Comparison of ENCODE assay signal across 33 cellular contexts in the genomic region with DNA sequence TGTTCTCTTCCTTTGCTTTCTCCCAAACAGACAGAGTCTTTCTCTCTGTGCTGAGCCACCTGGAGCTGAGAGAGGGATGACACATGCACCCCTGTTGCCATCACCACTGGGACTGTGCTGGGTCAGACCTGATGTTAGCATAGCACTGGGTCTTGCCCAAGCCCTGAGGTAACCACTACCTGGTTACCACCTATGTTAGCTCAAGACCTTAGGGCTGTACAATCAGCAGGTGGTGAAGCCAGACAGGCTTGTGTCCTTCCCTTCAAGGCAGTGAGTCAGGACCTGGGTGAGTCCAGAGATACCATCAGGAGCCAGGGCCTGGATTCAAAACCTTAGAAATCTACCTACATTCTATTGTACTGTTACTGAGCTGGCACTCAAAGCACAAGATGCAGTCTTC. TPM values are rescaled to one million over a fixed set of nuclear protein-coding genes. Genes with fewer than 3 reads are reported as not detected.
"Had no signal": no experiment of that assay in that cellular context is flagged by ENCODE, and none has a peak within 500 bp of the region (broad histone marks: within the 10 kb centered on the region; RNA-seq: fewer than 3 reads in every experiment).

No MANE protein-coding gene starts in this region.

- H3K4me1 ChIP-seq: ascending aorta, gastrocnemius medialis, heart left ventricle had no signal

- DNase-seq: activated B cell treated with CpG ODN at 0.5 μM for 24 hours; activated CD4-positive, alpha-beta memory T cell treated with anti-CD3 and anti-CD28 coated beads for 36 hours; activated CD4-positive, alpha-beta T cell treated with anti-CD3 and anti-CD28 coated beads, Interleukin-2, amount 10 ng/mL, durations not matched to agents 24 days and 14 days; activated CD8-positive, alpha-beta memory T cell treated with anti-CD3 and anti-CD28 coated beads, Interleukin-2, amount 10 ng/mL, durations not matched to agents 7 days and 5 days; activated CD8-positive, alpha-beta memory T cell treated with anti-CD3 and anti-CD28 coated beads, Interleukin-2, amount 50 U/mL, for 4 hours; activated CD8-positive, alpha-beta T cell treated with anti-CD3 and anti-CD28 coated beads, Interleukin-2, amount 10 ng/mL, durations not matched to agents 7 days and 5 days; activated gamma-delta T cell; activated naive CD4-positive, alpha-beta T cell; activated naive CD4-positive, alpha-beta T cell treated with anti-CD3 and anti-CD28 coated beads, Interleukin-2, amount 10 ng/mL, durations not matched to agents 7 days and 5 days; activated naive CD8-positive, alpha-beta T cell treated with anti-CD3 and anti-CD28 coated beads, Interleukin-2, amount 10 ng/mL, durations not matched to agents 7 days and 5 days; activated T-cell treated with anti-CD3 and anti-CD28 coated beads, Interleukin-2, amount 50 U/mL, for 1 hour; activated T-cell treated with anti-CD3 and anti-CD28 coated beads, Interleukin-2, amount 50 U/mL, for 48 hours; brain microvascular endothelial cell; caudate nucleus; cortex of kidney; dermis blood vessel endothelial cell; effector CD4-positive, alpha-beta T cell; effector memory CD8-positive, alpha-beta T cell; foreskin fibroblast; gastrocnemius medialis; glutamatergic neuron; heart left ventricle; T-helper 1 cell; T-helper 17 cell; T1000; WERI-Rb-1 had no signal

- H3K27ac Mint-ChIP-seq: activated B cell treated with CpG ODN at 0.5 μM for 24 hours; activated CD4-positive, alpha-beta memory T cell treated with anti-CD3 and anti-CD28 coated beads for 36 hours; activated CD4-positive, alpha-beta T cell treated with anti-CD3 and anti-CD28 coated beads, Interleukin-2, amount 10 ng/mL, durations not matched to agents 24 days and 14 days; activated CD8-positive, alpha-beta memory T cell treated with anti-CD3 and anti-CD28 coated beads, Interleukin-2, amount 10 ng/mL, durations not matched to agents 7 days and 5 days; activated CD8-positive, alpha-beta T cell treated with anti-CD3 and anti-CD28 coated beads, Interleukin-2, amount 10 ng/mL, durations not matched to agents 7 days and 5 days; activated naive CD4-positive, alpha-beta T cell treated with anti-CD3 and anti-CD28 coated beads, Interleukin-2, amount 10 ng/mL, durations not matched to agents 7 days and 5 days; activated naive CD4-positive, alpha-beta T cell treated with anti-CD3 and anti-CD28 coated beads, Interleukin-2, amount 50 U/mL, for 72 hours; activated naive CD8-positive, alpha-beta T cell treated with anti-CD3 and anti-CD28 coated beads, Interleukin-2, amount 10 ng/mL, durations not matched to agents 7 days and 5 days; effector memory CD8-positive, alpha-beta T cell; T-helper 17 cell; T-helper 2 cell treated with Interferon-gamma antibody and Interleukin-4, amounts not matched to agents 5 μg/mL and 100 μg/mL, for 36 hours had no signal

- H3K4me3 ChIP-seq: ascending aorta, gastrocnemius medialis, heart left ventricle had no signal

- H3K4me1 Mint-ChIP-seq: activated B cell treated with CpG ODN at 0.5 μM for 24 hours; activated CD4-positive, alpha-beta T cell treated with anti-CD3 and anti-CD28 coated beads, Interleukin-2, amount 10 ng/mL, durations not matched to agents 24 days and 14 days; activated CD8-positive, alpha-beta memory T cell treated with anti-CD3 and anti-CD28 coated beads, Interleukin-2, amount 10 ng/mL, durations not matched to agents 7 days and 5 days; activated naive CD4-positive, alpha-beta T cell treated with anti-CD3 and anti-CD28 coated beads, Interleukin-2, amount 10 ng/mL, durations not matched to agents 7 days and 5 days; activated naive CD8-positive, alpha-beta T cell treated with anti-CD3 and anti-CD28 coated beads, Interleukin-2, amount 10 ng/mL, durations not matched to agents 7 days and 5 days; T-helper 17 cell had no signal

- H3K27me3 Mint-ChIP-seq: activated B cell treated with CpG ODN at 0.5 μM for 24 hours had no signal

- H3K9me3 ChIP-seq: gastrocnemius medialis had no signal

- H3K4me3 Mint-ChIP-seq: activated CD4-positive, alpha-beta memory T cell treated with anti-CD3 and anti-CD28 coated beads for 36 hours; activated CD4-positive, alpha-beta T cell treated with anti-CD3 and anti-CD28 coated beads, Interleukin-2, amount 10 ng/mL, durations not matched to agents 24 days and 14 days; activated CD8-positive, alpha-beta memory T cell treated with anti-CD3 and anti-CD28 coated beads, Interleukin-2, amount 10 ng/mL, durations not matched to agents 7 days and 5 days; activated CD8-positive, alpha-beta T cell treated with anti-CD3 and anti-CD28 coated beads, Interleukin-2, amount 10 ng/mL, durations not matched to agents 7 days and 5 days; activated naive CD4-positive, alpha-beta T cell treated with anti-CD3 and anti-CD28 coated beads, Interleukin-2, amount 10 ng/mL, durations not matched to agents 7 days and 5 days; activated naive CD8-positive, alpha-beta T cell treated with anti-CD3 and anti-CD28 coated beads, Interleukin-2, amount 10 ng/mL, durations not matched to agents 7 days and 5 days; effector memory CD8-positive, alpha-beta T cell; T-helper 17 cell; T-helper 2 cell treated with Interferon-gamma antibody and Interleukin-4, amounts not matched to agents 5 μg/mL and 100 μg/mL, for 36 hours had no signal

- H3K27me3 ChIP-seq: ascending aorta, brain microvascular endothelial cell, gastrocnemius medialis, heart left ventricle had no signal

- H3K27ac ChIP-seq: ascending aorta, brain microvascular endothelial cell, gastrocnemius medialis, heart left ventricle, WERI-Rb-1 had no signal

- ATAC-seq: activated CD4-positive, CD25-positive, alpha-beta regulatory T cell treated with anti-CD3 and anti-CD28 coated beads, Interleukin-2, amount 50 U/mL, for 24 hours; activated CD8-positive, alpha-beta memory T cell treated with anti-CD3 and anti-CD28 coated beads, Interleukin-2, amount 10 ng/mL, durations not matched to agents 7 days and 5 days; activated CD8-positive, alpha-beta T cell treated with anti-CD3 and anti-CD28 coated beads, Interleukin-2, amount 10 ng/mL, durations not matched to agents 7 days and 5 days; activated naive CD4-positive, alpha-beta T cell treated with anti-CD3 and anti-CD28 coated beads, Interleukin-2, amount 50 U/mL, for 72 hours; effector memory CD8-positive, alpha-beta T cell; esophagus mucosa; gastrocnemius medialis; heart left ventricle; T-helper 17 cell had no signal

- FAIRE-seq: colon had no signal

- H3K36me3 Mint-ChIP-seq: activated CD8-positive, alpha-beta memory T cell treated with anti-CD3 and anti-CD28 coated beads, Interleukin-2, amount 10 ng/mL, durations not matched to agents 7 days and 5 days; activated naive CD4-positive, alpha-beta T cell treated with anti-CD3 and anti-CD28 coated beads, Interleukin-2, amount 10 ng/mL, durations not matched to agents 7 days and 5 days; activated naive CD8-positive, alpha-beta T cell treated with anti-CD3 and anti-CD28 coated beads, Interleukin-2, amount 10 ng/mL, durations not matched to agents 7 days and 5 days had no signal

- H3K36me3 ChIP-seq: ascending aorta, brain microvascular endothelial cell, gastrocnemius medialis, heart left ventricle, WERI-Rb-1 had no signal

RNA-seq across cellular contexts. Expression of a gene that starts 32.1 kb away (rescaled TPM):
- total RNA-seq: activated B cell treated with CpG ODN at 0.5 μM for 24 hours; activated CD8-positive, alpha-beta memory T cell treated with anti-CD3 and anti-CD28 coated beads for 36 hours; activated CD8-positive, alpha-beta T cell treated with anti-CD3 and anti-CD28 coated beads, Interleukin-2, amount 10 ng/mL, durations not matched to agents 7 days and 5 days had no signal
